Comparison of ENCODE assay signal across 9 cellular contexts in the genomic region with DNA sequence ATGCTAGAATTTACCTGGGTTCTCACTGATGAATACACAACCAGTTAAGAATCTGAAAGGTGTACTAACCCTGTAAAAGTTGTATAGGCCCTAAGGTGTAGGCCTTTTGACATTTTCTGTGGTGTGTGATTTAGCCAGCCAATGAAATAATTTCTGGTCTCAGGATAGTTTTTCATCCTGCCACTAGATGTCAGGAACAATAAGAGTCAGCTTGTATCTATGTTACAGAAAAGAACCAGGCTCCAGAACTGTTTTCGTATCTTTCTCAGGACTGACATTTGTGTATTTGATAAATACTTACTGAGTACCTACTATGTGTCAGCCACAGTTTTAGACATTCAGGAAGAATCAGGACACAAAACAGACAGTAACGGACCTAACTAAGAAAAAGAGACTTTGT.
A peak's percentile ranks its signal among the peaks of the same experiment; 100 is the strongest.
DNase-seq lines count a peak whose midpoint lies in the region; ATAC-seq and TF ChIP-seq lines count a peak whose summit lies in the region.
"Had no signal": no experiment of that assay in that cellular context is flagged by ENCODE, and none has a peak within 500 bp of the region (broad histone marks: within the 10 kb centered on the region; RNA-seq: fewer than 3 reads in every experiment).

No MANE protein-coding gene starts in this region.

- H2AFZ ChIP-seq in Karpas-422 (ENCODE audit: low read length) = no peak overlapping the region

- intact Hi-C loops in body of pancreas (cut with DNase I) (no loop called here), lower lobe of right lung (cut with DNase I) (no loop called here)

- H3K27ac ChIP-seq in Karpas-422 (ENCODE audit: low read length) = no peak overlapping the region
- no peak overlapping the region for H3K27ac ChIP-seq in body of pancreas
- no peak overlapping the region for H3K27ac ChIP-seq in lower lobe of right lung
- H3K27ac ChIP-seq: HL-60 had no signal

- H3K4me1 ChIP-seq in Karpas-422 (ENCODE audit: low read length) = no peaks in the 10 kb centered on the region
- no peaks in the 10 kb centered on the region for H3K4me1 ChIP-seq in body of pancreas
- no peaks in the 10 kb centered on the region for H3K4me1 ChIP-seq in lower lobe of right lung

- H3K4me2 ChIP-seq in Karpas-422 (ENCODE audit: low read depth, low read length, poor library complexity, severe bottlenecking) = no peak overlapping the region

- no peak overlapping the region for H3K9ac ChIP-seq in Karpas-422 (ENCODE audit: low read length)

- TF ChIP-seq POLR2A in body of pancreas (IDR thresholded peaks at IDR 0.05) = no peak

- H3K9me2 ChIP-seq in Karpas-422 (replicated peaks; ENCODE audit: insufficient read depth, low read length) = no peaks in the 10 kb centered on the region

- H3K36me3 ChIP-seq in Karpas-422 (ENCODE audit: insufficient read depth, low read length) (no peaks in the 10 kb centered on the region), body of pancreas (replicated peaks in 1 of 2; ENCODE audit: insufficient read depth in 1 of 2, low read depth in 2 of 2) (no peaks in the 10 kb centered on the region), lower lobe of right lung (no peaks in the 10 kb centered on the region)

- peak; percentile 59 for DNase-seq in AG10803 (ENCODE audit: low read depth)
- peak; percentile 47 for DNase-seq in Karpas-422
- no peak for DNase-seq in body of pancreas
- DNase-seq in lower lobe of right lung = no peak
- DNase-seq in activated CD8-positive, alpha-beta memory T cell treated with anti-CD3 and anti-CD28 coated beads, Interleukin-2, amount 50 U/mL, for 48 hours = no peak
- no peak for DNase-seq in stimulated activated naive CD4-positive, alpha-beta T cell (lab: John Stamatoyannopoulos, UW)
- DNase-seq in activated gamma-delta T cell (lab: John Stamatoyannopoulos, UW) = no peak

- no peaks in the 10 kb centered on the region for H3K27me3 ChIP-seq in Karpas-422 (ENCODE audit: low read length)
- no peaks in the 10 kb centered on the region for H3K27me3 ChIP-seq in body of pancreas
- no peaks in the 10 kb centered on the region for H3K27me3 ChIP-seq in lower lobe of right lung (ENCODE audit: low read depth)

- H3K4me3 ChIP-seq in AG10803 (ENCODE audit: low read length) (no peak overlapping the region), Karpas-422 (ENCODE audit: low read length) (no peak overlapping the region), body of pancreas (no peak overlapping the region), lower lobe of right lung (no peak overlapping the region)

- no peaks in the 10 kb centered on the region for H4K20me1 ChIP-seq in Karpas-422 (ENCODE audit: insufficient read depth, low read depth, low read length)

- TF ChIP-seq CTCF in AG10803 (conservative IDR thresholded peaks at IDR 0.05; ENCODE audit: low read length) = peak; percentile 76
- TF ChIP-seq CTCF in body of pancreas (IDR thresholded peaks at IDR 0.05) = peak in 6 of 7 experiments; percentile 13 to 53 (median 44)
- peak; percentile 12 for TF ChIP-seq CTCF in lower lobe of right lung (IDR thresholded peaks at IDR 0.05)

- 35 to 45% methylated on average over 2 of the region's 2 CpGs for WGBS in body of pancreas, 2 donors

- ATAC-seq in GM19043 (IDR thresholded peaks at IDR 0.05; ENCODE audit: low read depth, unreplicated experiment) (peak; percentile 89), body of pancreas (no peak), lower lobe of right lung (no peak)

- H3K9me3 ChIP-seq in Karpas-422 (ENCODE audit: low read length) = no peaks in the 10 kb centered on the region
- no peaks in the 10 kb centered on the region for H3K9me3 ChIP-seq in body of pancreas
- H3K9me3 ChIP-seq in lower lobe of right lung = no peaks in the 10 kb centered on the region

- no peaks in the 10 kb centered on the region for H3K79me2 ChIP-seq in Karpas-422 (ENCODE audit: low read length)

Comparison
In these comparisons a context has a peak if more than half of its experiments do, and no peak if none do; other contexts are left out.
1. DNase-seq: peak in AG10803 (single experiment) and Karpas-422 (single experiment); none in body of pancreas (0 of 4), lower lobe of right lung (single experiment), activated CD8-positive, alpha-beta memory T cell treated with anti-CD3 and anti-CD28 coated beads, Interleukin-2, amount 50 U/mL, for 48 hours (single experiment), stimulated activated naive CD4-positive, alpha-beta T cell (0 of 6) and activated gamma-delta T cell (single experiment).
2. CTCF ChIP-seq: peak in every context shown above with its lines; median percentile 76 in AG10803; 44 in body of pancreas; 12 in lower lobe of right lung.